14 cellular contexts compared by ENCODE assay signal in the genomic region with DNA sequence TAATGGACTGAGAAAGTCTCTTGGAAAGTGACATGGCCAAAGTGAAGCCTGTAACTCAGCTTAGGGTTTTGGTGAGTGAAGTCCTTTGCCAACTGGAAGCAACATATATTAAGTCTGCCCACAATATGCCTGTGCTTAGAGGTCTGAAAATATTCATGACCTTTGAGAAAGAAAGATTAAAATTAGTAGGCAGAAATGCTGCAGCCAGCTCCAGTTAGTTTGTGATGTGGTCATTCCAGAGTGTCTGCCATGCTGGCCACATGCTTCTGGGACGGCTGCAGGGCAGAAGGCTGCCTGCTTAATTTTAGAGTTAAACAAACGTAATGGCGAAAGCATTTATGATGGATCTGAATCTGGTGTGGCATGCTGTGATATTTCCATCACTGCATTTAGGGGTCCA.
DNase-seq lines count a peak whose midpoint lies in the region; ATAC-seq and TF ChIP-seq lines count a peak whose summit lies in the region.
"Had no signal": no experiment of that assay in that cellular context is flagged by ENCODE, and none has a peak within 500 bp of the region (broad histone marks: within the 10 kb centered on the region; RNA-seq: fewer than 3 reads in every experiment).

No MANE protein-coding gene starts in this region.

- ATAC-seq in T-cell (replicated peaks in 1 of 4) (no peak), HG03280 (IDR thresholded peaks at IDR 0.05; ENCODE audit: unreplicated experiment) (no peak)

- no peak overlapping the region for H3K4me3 ChIP-seq in BE2C (ENCODE audit: low read depth, low read length)
- no peak overlapping the region for H3K4me3 ChIP-seq in coronary artery
- peak overlapping the region in 2 of 3 donors; percentile 41 to 42 for H3K4me3 ChIP-seq in skeletal muscle tissue (ENCODE audit: low read length in 3 of 3)
- H3K4me3 ChIP-seq: MG63, PC-9 had no signal

- H3K4me1 Mint-ChIP-seq in T-cell = no peaks in the 10 kb centered on the region

- H3K27me3 ChIP-seq in BE2C (no peaks in the 10 kb centered on the region), skeletal muscle tissue (ENCODE audit: control insufficient read depth in 3 of 3, insufficient read depth in 3 of 3, low read length in 3 of 3) (no peaks in the 10 kb centered on the region)

- CTCF ChIA-PET in T-cell (lab: Charles Lee) = no interaction called here

- no peaks in the 10 kb centered on the region for H3K36me3 Mint-ChIP-seq in T-cell

- H3K9me3 ChIP-seq in BE2C (no peaks in the 10 kb centered on the region), skeletal muscle tissue (ENCODE audit: control insufficient read depth in 3 of 3, low read length in 3 of 3) (peaks cover 0 to 3% (median 0%) of the 10 kb centered on the region in 3 donors)
- H3K9me3 ChIP-seq: MG63 had no signal

- peak overlapping the region in 2 of 3 donors; percentile 67 to 78 for H3K9ac ChIP-seq in skeletal muscle tissue (ENCODE audit: low read depth in 1 of 3, low read length in 3 of 3)

- H3K4me3 Mint-ChIP-seq in T-cell = no peak overlapping the region

- POLR2A ChIA-PET in T-cell (lab: Charles Lee) = no interaction called here

- no peaks in the 10 kb centered on the region for H3K4me1 ChIP-seq in BE2C
- peaks cover 35 to 57% (median 50%) of the 10 kb centered on the region in 3 donors for H3K4me1 ChIP-seq in skeletal muscle tissue (ENCODE audit: control insufficient read depth in 3 of 3, insufficient read depth in 3 of 3, low read length in 3 of 3)

- no peaks in the 10 kb centered on the region for H3K36me3 ChIP-seq in BE2C
- H3K36me3 ChIP-seq in skeletal muscle tissue (ENCODE audit: control insufficient read depth in 3 of 3, insufficient read depth in 3 of 3, low read length in 3 of 3) = no peaks in the 10 kb centered on the region
- H3K36me3 ChIP-seq: MG63 had no signal

- H3K27ac Mint-ChIP-seq in T-cell = no peak overlapping the region

- H3K9me3 Mint-ChIP-seq in T-cell = peaks cover 0 to 19% (median 2%) of the 10 kb centered on the region in 3 donors

- H3K27ac ChIP-seq in coronary artery = peak overlapping the region in 1 of 2 donors; percentile 42
- peak overlapping the region; percentile 94 for H3K27ac ChIP-seq in skeletal muscle tissue (ENCODE audit: low read depth, low read length)
- H3K27ac ChIP-seq: C4-2B, PC-9 had no signal

- no peak for TF ChIP-seq CTCF in BE2C (IDR thresholded peaks at IDR 0.05; ENCODE audit: low read depth, low read length)
- TF ChIP-seq CTCF in coronary artery (IDR thresholded peaks at IDR 0.05) = no peak

- H3K27me3 Mint-ChIP-seq in T-cell = peaks cover 3 to 5% of the 10 kb centered on the region in 2 donors

- DNase-seq in BE2C (peak; percentile 9), coronary artery (ENCODE audit: low spot score) (peak; percentile 19), myocyte (ENCODE audit: low read depth) (peak; percentile 60), H4 (ENCODE audit: low spot score) (no peak), T-cell (no peak), AG08396 (ENCODE audit: low spot score) (no peak)
- DNase-seq: Karpas-422, MG63, NCI-H1105, NCI-H510A treated with DMSO at 0.1 percent for 48 hours, PC-9 had no signal

Comparison
In these comparisons a context has a peak if more than half of its experiments do, and no peak if none do; other contexts are left out.
1. DNase-seq: peak in BE2C (single experiment), coronary artery (single experiment) and myocyte (single experiment); none in H4 (single experiment), T-cell (0 of 34) and AG08396 (single experiment).
2. H3K4me3 ChIP-seq: peak in skeletal muscle tissue (2 of 3); none in BE2C (single experiment) and coronary artery (single experiment).